ENCODE assay signal across 8 cellular contexts in the genomic region with DNA sequence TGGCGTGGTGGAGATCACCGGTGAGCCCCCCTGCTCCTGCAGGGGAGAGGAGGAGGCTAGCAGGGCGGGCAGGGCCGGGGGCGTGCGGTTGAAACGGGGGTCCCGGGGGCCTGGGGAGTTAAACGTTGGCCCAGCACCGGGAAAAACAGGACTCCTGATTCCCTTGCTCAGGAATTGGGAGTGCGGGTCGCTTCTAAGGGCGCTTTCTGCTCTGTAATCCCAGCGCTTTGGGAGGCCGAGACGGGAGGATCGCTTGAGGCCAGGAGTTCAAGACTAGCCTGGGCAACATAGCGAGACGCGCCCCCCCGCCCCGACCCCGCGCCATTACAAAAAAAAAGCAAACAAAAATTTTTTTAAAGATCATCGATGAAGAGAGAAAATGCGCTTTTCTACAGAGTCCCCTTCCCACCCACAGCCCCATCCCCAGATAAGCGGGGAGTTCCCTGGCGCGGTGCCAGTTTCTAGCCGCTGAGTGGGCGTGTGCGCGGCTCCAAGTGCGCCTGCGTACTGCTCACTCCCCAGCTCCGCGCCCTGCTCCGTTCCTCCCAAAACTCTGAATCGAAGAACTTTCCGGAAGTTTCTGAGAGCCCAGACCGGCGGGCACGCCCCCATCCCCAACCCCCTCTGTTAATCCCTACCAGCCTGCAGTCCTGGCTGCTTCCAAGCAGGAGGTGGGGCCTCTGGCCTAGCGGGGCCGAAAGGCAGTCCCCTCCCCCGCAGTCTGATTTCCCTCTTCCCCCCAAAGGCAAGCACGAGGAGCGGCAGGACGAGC. TPM values are rescaled to one million over a fixed set of nuclear protein-coding genes. Genes with fewer than 3 reads are reported as not detected.
A peak's percentile ranks its signal among the peaks of the same experiment; 100 is the strongest.
DNase-seq lines count a peak whose midpoint lies in the region; ATAC-seq and TF ChIP-seq lines count a peak whose summit lies in the region.

No MANE protein-coding gene starts in this region.

- peak; percentile 38 for ATAC-seq in GM21515 (IDR thresholded peaks at IDR 0.05; ENCODE audit: unreplicated experiment)
- peak; percentile 49 for ATAC-seq in body of pancreas
- peak in 1 of 2 donors; percentile 17 for ATAC-seq in gastrocnemius medialis
- ATAC-seq in HG03159 (IDR thresholded peaks at IDR 0.05; ENCODE audit: unreplicated experiment): no peak

- intact Hi-C loops in CD14-positive monocyte (cut with micrococcal nuclease): no loop called here
- intact Hi-C loops in body of pancreas (cut with DNase I): no loop called here
- intact Hi-C loops in gastrocnemius medialis (cut with DNase I; ENCODE audit: low total_unique reads): no loop called here

- H3K27ac Mint-ChIP-seq in CD14-positive monocyte: peak overlapping the region in 4 of 7 donors; percentile 45 to 86 (median 61)

- H3K36me3 Mint-ChIP-seq in CD14-positive monocyte: no peaks in the 10 kb centered on the region

- H3K36me3 ChIP-seq in body of pancreas (replicated peaks in 1 of 2; ENCODE audit: insufficient read depth in 1 of 2, low read depth in 2 of 2): no peaks in the 10 kb centered on the region
- H3K36me3 ChIP-seq in gastrocnemius medialis: peaks cover 0 to 13% of the 10 kb centered on the region in 2 donors

- peak; percentile 60 for DNase-seq in CD14-positive monocyte (ENCODE audit: low spot score)
- peak; percentile 78 for DNase-seq in NCI-H1092 treated with DMSO at 0.1 percent for 48 hours (lab: John Stamatoyannopoulos, UW)
- peak; percentile 83 for DNase-seq in UCSD-AML1 (lab: John Stamatoyannopoulos, UW; ENCODE audit: unreplicated experiment)
- DNase-seq in body of pancreas: peak; percentile 88 to 93 (median 90)
- peak; percentile 68 to 80 for DNase-seq in gastrocnemius medialis

- H3K4me3 Mint-ChIP-seq in CD14-positive monocyte: peak overlapping the region; percentile 92 to 95

- H3K9me3 ChIP-seq in body of pancreas (no peaks in the 10 kb centered on the region), gastrocnemius medialis (no peaks in the 10 kb centered on the region)

- peaks cover 5 to 21% (median 8%) of the 10 kb centered on the region in 3 donors for H3K27me3 Mint-ChIP-seq in CD14-positive monocyte (ENCODE audit: low read depth in 3 of 3)

- H3K4me1 Mint-ChIP-seq in CD14-positive monocyte: peaks cover 15% of the 10 kb centered on the region

- H3K4me1 ChIP-seq in body of pancreas (peaks cover 78% of the 10 kb centered on the region), gastrocnemius medialis (peaks cover 51 to 61% of the 10 kb centered on the region in 2 donors)

- in situ Hi-C loops in gastrocnemius medialis (cut with MboI; ENCODE audit: low sequenced_read_pairs in 4 of 4): no loop called here

- TF ChIP-seq CTCF in CD14-positive monocyte (IDR thresholded peaks at IDR 0.05) (no peak), body of pancreas (IDR thresholded peaks at IDR 0.05) (no peak), gastrocnemius medialis (IDR thresholded peaks at IDR 0.05 in 4 of 5, conservative IDR thresholded peaks at IDR 0.05 in 1 of 5) (no peak)

- TF ChIP-seq POLR2A in body of pancreas (IDR thresholded peaks at IDR 0.05): peak; percentile 41 to 58 (median 56)
- peak; percentile 46 to 66 for TF ChIP-seq POLR2A in gastrocnemius medialis (IDR thresholded peaks at IDR 0.05)

- H3K27me3 ChIP-seq in body of pancreas: no peaks in the 10 kb centered on the region
- H3K27me3 ChIP-seq in gastrocnemius medialis: no peaks in the 10 kb centered on the region

- H3K27ac ChIP-seq in body of pancreas (peak overlapping the region; percentile 98 to 100 (median 100)), gastrocnemius medialis (peak overlapping the region; percentile 99 to 100 (median 100))

- H3K4me3 ChIP-seq in body of pancreas (peak overlapping the region; percentile 39 to 82), iPS-11a (ENCODE audit: low read depth, low read length) (peak overlapping the region; percentile 72), gastrocnemius medialis (peak overlapping the region; percentile 87 to 97 (median 95))

- WGBS in body of pancreas, 2 donors: 1% methylated on average over 39 to 44 of the region's 49 CpGs

- no peaks in the 10 kb centered on the region for H3K9me3 Mint-ChIP-seq in CD14-positive monocyte

RNA-seq across cellular contexts. Expression of a gene that starts 0.8 kb away (rescaled TPM):
- polyA plus RNA-seq in CD14-positive monocyte: 1 to 10 TPM; 8.3 to 8.9 TPM
- total RNA-seq in body of pancreas (100 to 1,000 TPM; 367 to 445 TPM), gastrocnemius medialis (1,000 to 10,000 TPM; 1,878 to 2,898 (median 2,185) TPM)

RNA-seq across cellular contexts. Expression of a gene that starts 55.5 kb away (rescaled TPM):
- polyA plus RNA-seq in CD14-positive monocyte: 10 to 100 TPM in 1 of 2 donors, 1 to 10 TPM in 1; 6.9 to 12.2 TPM
- 10 to 100 TPM; 24.1 to 60.0 TPM for total RNA-seq in body of pancreas
- total RNA-seq in gastrocnemius medialis: 100 to 1,000 TPM; 119 to 262 (median 179) TPM

Comparison
In these comparisons a context has a peak if more than half of its experiments do, and no peak if none do; other contexts are left out.
1. RNA of a gene that starts 0.8 kb away (total RNA-seq): 1,878 to 2,898 TPM in gastrocnemius medialis; 367 to 445 TPM in body of pancreas; every median in the first group is over 4 times any median in the second.
2. Peak in every context shown above with its lines, with median percentiles within 50 percentile points of each other: DNase-seq and H3K4me3 ChIP-seq.